8 cellular contexts compared by ENCODE assay signal in the genomic region with DNA sequence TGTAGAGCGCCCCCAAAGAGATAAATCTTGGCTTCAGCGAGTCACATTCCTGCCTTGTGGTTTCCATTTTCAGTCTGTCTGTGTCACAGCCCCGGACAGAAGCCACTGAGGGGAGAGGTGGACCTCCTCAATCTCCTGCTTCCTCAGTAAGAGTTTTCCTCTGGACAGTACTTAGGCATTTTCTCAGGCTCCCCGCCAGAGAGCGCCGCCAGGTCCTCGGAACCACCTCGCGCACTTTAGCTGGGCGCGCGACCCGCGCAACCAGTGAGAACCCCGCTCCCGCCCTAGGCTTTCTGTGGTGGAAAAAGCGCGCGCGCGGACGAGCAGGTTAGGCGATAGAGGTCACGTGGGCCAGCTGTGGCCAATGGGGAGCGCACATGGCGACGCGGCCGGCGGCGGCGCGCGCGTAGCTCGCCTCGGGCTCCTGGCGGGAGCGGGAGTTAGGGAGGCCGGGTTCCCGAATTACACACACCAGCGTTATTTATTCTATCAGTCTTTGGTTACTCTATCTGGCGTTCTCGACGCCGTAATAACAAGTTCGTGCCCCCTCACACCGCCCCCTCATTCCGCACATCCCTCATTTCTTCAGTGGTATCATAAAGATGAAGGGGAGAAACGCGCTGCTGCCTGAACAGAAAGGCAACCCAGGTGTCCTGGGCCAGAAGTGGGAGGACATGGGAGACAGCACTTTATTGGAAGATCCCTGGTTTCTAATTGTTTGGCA. TPM values are rescaled to one million over a fixed set of nuclear protein-coding genes. Genes with fewer than 3 reads are reported as not detected.
A peak's percentile ranks its signal among the peaks of the same experiment; 100 is the strongest.
DNase-seq lines count a peak whose midpoint lies in the region; ATAC-seq and TF ChIP-seq lines count a peak whose summit lies in the region.

No MANE protein-coding gene starts in this region.

- peak overlapping the region; percentile 86 for H3K27ac Mint-ChIP-seq in activated T-helper 17 cell treated with anti-CD3 and anti-CD28 coated beads, Interleukin-2, amount 50 U/mL, for 72 hours
- H3K27ac Mint-ChIP-seq in natural killer cell, result peak overlapping the region; percentile 91 to 92

- H3K4me1 Mint-ChIP-seq in activated T-helper 17 cell treated with anti-CD3 and anti-CD28 coated beads, Interleukin-2, amount 50 U/mL, for 72 hours, result peaks cover 12% of the 10 kb centered on the region
- peaks cover 15 to 17% of the 10 kb centered on the region in 2 donors for H3K4me1 Mint-ChIP-seq in natural killer cell

- intact Hi-C loops in natural killer cell (cut with micrococcal nuclease), result loop anchor here (1.0 to 5.0 kb wide), 5 partner anchors 18 to 334 kb away; partner anchors contain the start of genes SRSF3 and STK38

- TF ChIP-seq CTCF in LNCAP (IDR thresholded peaks at IDR 0.05) (peak; percentile 60), fibroblast of mammary gland (conservative IDR thresholded peaks at IDR 0.05; ENCODE audit: control insufficient read depth, insufficient read depth, low read depth, low read length) (peak; percentile 52), natural killer cell (IDR thresholded peaks at IDR 0.05) (peak; percentile 83)

- H3K9me3 Mint-ChIP-seq in activated T-helper 17 cell treated with anti-CD3 and anti-CD28 coated beads, Interleukin-2, amount 50 U/mL, for 72 hours, result no peaks in the 10 kb centered on the region
- no peaks in the 10 kb centered on the region for H3K9me3 Mint-ChIP-seq in natural killer cell

- peak; percentile 100 for DNase-seq in ELR (ENCODE audit: low read depth)
- peak; percentile 93 for DNase-seq in GOT3 (lab: John Stamatoyannopoulos, UW)
- DNase-seq in RPMI7951 (ENCODE audit: low read depth), result peak; percentile 98
- peak; percentile 95 for DNase-seq in fibroblast of mammary gland (ENCODE audit: low read depth)
- DNase-seq in natural killer cell, result peak; percentile 98
- DNase-seq in stimulated activated naive CD4-positive, alpha-beta T cell (lab: John Stamatoyannopoulos, UW), result peak; percentile 94 to 98 (median 95)

- H3K36me3 Mint-ChIP-seq in activated T-helper 17 cell treated with anti-CD3 and anti-CD28 coated beads, Interleukin-2, amount 50 U/mL, for 72 hours (ENCODE audit: low read depth), result no peaks in the 10 kb centered on the region
- H3K36me3 Mint-ChIP-seq in natural killer cell, result no peaks in the 10 kb centered on the region

- peak overlapping the region; percentile 81 for H3K4me3 ChIP-seq in fibroblast of mammary gland (ENCODE audit: control insufficient read depth, low read depth, low read length)

- ATAC-seq in activated T-helper 17 cell treated with anti-CD3 and anti-CD28 coated beads, Interleukin-2, amount 50 U/mL, for 72 hours (replicated peaks), result peak; percentile 98
- ATAC-seq in natural killer cell, result peak; percentile 96 to 99 (median 98)

- H3K27me3 Mint-ChIP-seq in activated T-helper 17 cell treated with anti-CD3 and anti-CD28 coated beads, Interleukin-2, amount 50 U/mL, for 72 hours, result no peaks in the 10 kb centered on the region
- H3K27me3 Mint-ChIP-seq in natural killer cell (ENCODE audit: low read depth in 2 of 2), result no peaks in the 10 kb centered on the region

- peak overlapping the region; percentile 87 for H3K4me3 Mint-ChIP-seq in activated T-helper 17 cell treated with anti-CD3 and anti-CD28 coated beads, Interleukin-2, amount 50 U/mL, for 72 hours
- H3K4me3 Mint-ChIP-seq in natural killer cell, result peak overlapping the region; percentile 91

RNA-seq across cellular contexts. Expression of gene PXT1, which starts 19.4 kb away (rescaled TPM):
- total RNA-seq in RPMI7951 (2014; rRNA removed; shearing (Covaris generic)), result 0.12 TPM in 1 of 2 replicates, not detected in the other
- under 1 TPM; 0.11 to 0.87 TPM for total RNA-seq in activated T-helper 17 cell treated with anti-CD3 and anti-CD28 coated beads, Interleukin-2, amount 50 U/mL, for 72 hours
- total RNA-seq in natural killer cell, result 1 to 10 TPM in 1 of 3 donors, under 1 TPM in 2; 0.27 to 1.0 (median 0.28) TPM

RNA-seq across cellular contexts. Expression of gene KCTD20, which starts 19.5 kb away (rescaled TPM):
- 70.4 and 81.7 TPM in 2 replicates for total RNA-seq in RPMI7951 (2014; rRNA removed; shearing (Covaris generic))
- 10 to 100 TPM; 41.1 to 57.6 TPM for total RNA-seq in activated T-helper 17 cell treated with anti-CD3 and anti-CD28 coated beads, Interleukin-2, amount 50 U/mL, for 72 hours
- total RNA-seq in natural killer cell, result 10 to 100 TPM; 37.7 to 43.5 (median 43.2) TPM

RNA-seq across cellular contexts. Expression of gene ETV7, which starts 35.8 kb away (rescaled TPM):
- 0.24 and 0.39 TPM in 2 replicates for total RNA-seq in RPMI7951 (2014; rRNA removed; shearing (Covaris generic))
- total RNA-seq in activated T-helper 17 cell treated with anti-CD3 and anti-CD28 coated beads, Interleukin-2, amount 50 U/mL, for 72 hours, result 10 to 100 TPM in 1 of 2 donors, 1 to 10 TPM in 1; 2.6 to 16.9 TPM
- total RNA-seq in natural killer cell, result 1 to 10 TPM in 2 of 3 donors, under 1 TPM in 1; 0.96 to 2.8 (median 1.7) TPM

Comparison
In these comparisons a context has a peak if more than half of its experiments do, and no peak if none do; other contexts are left out.
1. Peak in every context shown above with its lines: DNase-seq, ATAC-seq and H3K4me3 ChIP-seq.